1 cellular context compared by ENCODE assay signal in genomic region chr14:35355981-35356839, GRCh38.
A peak's percentile ranks its signal among the peaks of the same experiment; 100 is the strongest.
TF ChIP-seq lines count a peak whose summit lies in the region.

No MANE protein-coding gene starts in this region.

TF ChIP-seq in HepG2, 621 proteins besides CTCF, POLR2A, EP300 and RAD21 (continued from another document and continues in another):
- TF ChIP-seq NAIF1 (CRISPR knock-in tag; IDR thresholded peaks at IDR 0.05; ENCODE audit: borderline replicate concordance) (no peak), ZNF879 (CRISPR knock-in tag; IDR thresholded peaks at IDR 0.05) (no peak), ZSCAN20 (CRISPR knock-in tag; IDR thresholded peaks at IDR 0.05; ENCODE audit: borderline replicate concordance) (no peak), MAFG (CRISPR knock-in tag; IDR thresholded peaks at IDR 0.05) (no peak), NFYC (CRISPR knock-in tag; IDR thresholded peaks at IDR 0.05) (peak; percentile 16; the same call in 1 of the 2 replicates), ZNF724P (CRISPR knock-in tag; IDR thresholded peaks at IDR 0.05; ENCODE audit: borderline replicate concordance) (no peak), ZNF589 (CRISPR knock-in tag; conservative IDR thresholded peaks at IDR 0.05) (no peak), HCFC1 (IDR thresholded peaks at IDR 0.05; ENCODE audit: low read depth, low read length) (no peak), PBX3 (CRISPR knock-in tag; IDR thresholded peaks at IDR 0.05; ENCODE audit: borderline replicate concordance) (no peak), CCAR2 (optimal IDR thresholded peaks at IDR 0.05; ENCODE audit: low read depth, low read length) (no peak), ATRX (CRISPR knock-in tag; IDR thresholded peaks at IDR 0.05; ENCODE audit: borderline replicate concordance) (no peak), SKI (IDR thresholded peaks at IDR 0.05; ENCODE audit: partially characterized antibody) (peak; percentile 91), SRSF9 (IDR thresholded peaks at IDR 0.05; ENCODE audit: borderline replicate concordance, insufficient read depth, low read depth, low read length, poor library complexity, severe bottlenecking) (no peak), PHF8 (CRISPR knock-in tag; IDR thresholded peaks at IDR 0.05) (no peak), FOXA1 (IDR thresholded peaks at IDR 0.05) (no peak), FOXA1 (CRISPR knock-in tag; IDR thresholded peaks at IDR 0.05) (peak; percentile 51), PRPF4 (IDR thresholded peaks at IDR 0.05; ENCODE audit: low read depth, low read length, poor library complexity, severe bottlenecking) (no peak), ZBTB14 (CRISPR knock-in tag; IDR thresholded peaks at IDR 0.05) (no peak), TCF7L2 (IDR thresholded peaks at IDR 0.05; ENCODE audit: low read depth, low read length) (no peak), ZNF784 (CRISPR knock-in tag; IDR thresholded peaks at IDR 0.05; ENCODE audit: borderline replicate concordance) (peak; percentile 85), NFIB (CRISPR knock-in tag; IDR thresholded peaks at IDR 0.05; ENCODE audit: borderline replicate concordance) (no peak), UBTF (CRISPR knock-in tag; IDR thresholded peaks at IDR 0.05) (no peak), DNMT1 (CRISPR knock-in tag; IDR thresholded peaks at IDR 0.05) (no peak), RAD51 (IDR thresholded peaks at IDR 0.05; ENCODE audit: borderline replicate concordance) (no peak), ARID4A (CRISPR knock-in tag; IDR thresholded peaks at IDR 0.05; ENCODE audit: borderline replicate concordance) (no peak; the same call in 1 of the 2 replicates), ZNF678 (CRISPR knock-in tag; IDR thresholded peaks at IDR 0.05) (peak; percentile 22; the same call in 1 of the 2 replicates), ZNF224 (CRISPR knock-in tag; IDR thresholded peaks at IDR 0.05) (no peak; the same call in 1 of the 2 replicates), AFF4 (CRISPR knock-in tag; IDR thresholded peaks at IDR 0.05) (0 out of 2 replicates have a peak, but pooled peaks have one; percentile 58), ATF7-NPFF (CRISPR knock-in tag; IDR thresholded peaks at IDR 0.05; ENCODE audit: low read depth) (no peak), SNRNP70 (IDR thresholded peaks at IDR 0.05; ENCODE audit: low read depth, low read length) (no peak), CENPX (CRISPR knock-in tag; IDR thresholded peaks at IDR 0.05) (no peak), U2AF2 (IDR thresholded peaks at IDR 0.05; ENCODE audit: low read depth, low read length) (no peak), ELF1 (CRISPR knock-in tag; IDR thresholded peaks at IDR 0.05) (peak; percentile 63), NR1H2 (CRISPR knock-in tag; IDR thresholded peaks at IDR 0.05; ENCODE audit: borderline replicate concordance, low read depth) (no peak), ZNF20 (CRISPR knock-in tag; IDR thresholded peaks at IDR 0.05) (no peak; the same call in 1 of the 2 replicates), SOX13 (IDR thresholded peaks at IDR 0.05) (peak; percentile 70), SOX13 (CRISPR knock-in tag; conservative IDR thresholded peaks at IDR 0.05 in 1 of 2, IDR thresholded peaks at IDR 0.05 in 1 of 2) (peak in 1 of 2 experiments; percentile 90; a peak in 2 of 4 replicates), MTF1 (CRISPR knock-in tag; IDR thresholded peaks at IDR 0.05) (no peak), POLR2AphosphoS2 (IDR thresholded peaks at IDR 0.05; ENCODE audit: low read depth, low read length) (no peak), ZNF619 (CRISPR knock-in tag; IDR thresholded peaks at IDR 0.05) (no peak), CREM (IDR thresholded peaks at IDR 0.05) (peak; percentile 76), CREM (CRISPR knock-in tag; IDR thresholded peaks at IDR 0.05) (no peak), PCBP2 (optimal IDR thresholded peaks at IDR 0.05; ENCODE audit: low read depth, low read length, poor library complexity, severe bottlenecking) (no peak), ZNF570 (CRISPR knock-in tag; IDR thresholded peaks at IDR 0.05; ENCODE audit: borderline replicate concordance) (no peak)
- TF ChIP-seq, protein P1, sequence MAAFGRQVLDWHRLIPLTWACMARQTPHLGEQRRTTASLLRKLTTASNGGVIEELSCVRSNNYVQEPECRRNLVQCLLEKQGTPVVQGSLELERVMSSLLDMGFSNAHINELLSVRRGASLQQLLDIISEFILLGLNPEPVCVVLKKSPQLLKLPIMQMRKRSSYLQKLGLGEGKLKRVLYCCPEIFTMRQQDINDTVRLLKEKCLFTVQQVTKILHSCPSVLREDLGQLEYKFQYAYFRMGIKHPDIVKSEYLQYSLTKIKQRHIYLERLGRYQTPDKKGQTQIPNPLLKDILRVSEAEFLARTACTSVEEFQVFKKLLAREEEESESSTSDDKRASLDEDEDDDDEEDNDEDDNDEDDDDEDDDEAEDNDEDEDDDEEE (CRISPR knock-in tag; IDR thresholded peaks at IDR 0.05) = peak; percentile 81
- TF ChIP-seq, protein P2, sequence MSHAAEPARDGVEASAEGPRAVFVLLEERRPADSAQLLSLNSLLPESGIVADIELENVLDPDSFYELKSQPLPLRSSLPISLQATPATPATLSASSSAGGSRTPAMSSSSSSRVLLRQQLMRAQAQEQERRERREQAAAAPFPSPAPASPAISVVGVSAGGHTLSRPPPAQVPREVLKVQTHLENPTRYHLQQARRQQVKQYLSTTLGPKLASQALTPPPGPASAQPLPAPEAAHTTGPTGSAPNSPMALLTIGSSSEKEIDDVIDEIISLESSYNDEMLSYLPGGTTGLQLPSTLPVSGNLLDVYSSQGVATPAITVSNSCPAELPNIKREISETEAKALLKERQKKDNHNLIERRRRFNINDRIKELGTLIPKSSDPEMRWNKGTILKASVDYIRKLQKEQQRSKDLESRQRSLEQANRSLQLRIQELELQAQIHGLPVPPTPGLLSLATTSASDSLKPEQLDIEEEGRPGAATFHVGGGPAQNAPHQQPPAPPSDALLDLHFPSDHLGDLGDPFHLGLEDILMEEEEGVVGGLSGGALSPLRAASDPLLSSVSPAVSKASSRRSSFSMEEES (CRISPR knock-in tag; IDR thresholded peaks at IDR 0.05) = peak; percentile 61; the same call in 1 of the 2 replicates
- TF ChIP-seq, protein P3, sequence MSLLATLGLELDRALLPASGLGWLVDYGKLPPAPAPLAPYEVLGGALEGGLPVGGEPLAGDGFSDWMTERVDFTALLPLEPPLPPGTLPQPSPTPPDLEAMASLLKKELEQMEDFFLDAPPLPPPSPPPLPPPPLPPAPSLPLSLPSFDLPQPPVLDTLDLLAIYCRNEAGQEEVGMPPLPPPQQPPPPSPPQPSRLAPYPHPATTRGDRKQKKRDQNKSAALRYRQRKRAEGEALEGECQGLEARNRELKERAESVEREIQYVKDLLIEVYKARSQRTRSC (CRISPR knock-in tag; IDR thresholded peaks at IDR 0.05; ENCODE audit: low read depth) = no peak
- TF ChIP-seq, protein P4, sequence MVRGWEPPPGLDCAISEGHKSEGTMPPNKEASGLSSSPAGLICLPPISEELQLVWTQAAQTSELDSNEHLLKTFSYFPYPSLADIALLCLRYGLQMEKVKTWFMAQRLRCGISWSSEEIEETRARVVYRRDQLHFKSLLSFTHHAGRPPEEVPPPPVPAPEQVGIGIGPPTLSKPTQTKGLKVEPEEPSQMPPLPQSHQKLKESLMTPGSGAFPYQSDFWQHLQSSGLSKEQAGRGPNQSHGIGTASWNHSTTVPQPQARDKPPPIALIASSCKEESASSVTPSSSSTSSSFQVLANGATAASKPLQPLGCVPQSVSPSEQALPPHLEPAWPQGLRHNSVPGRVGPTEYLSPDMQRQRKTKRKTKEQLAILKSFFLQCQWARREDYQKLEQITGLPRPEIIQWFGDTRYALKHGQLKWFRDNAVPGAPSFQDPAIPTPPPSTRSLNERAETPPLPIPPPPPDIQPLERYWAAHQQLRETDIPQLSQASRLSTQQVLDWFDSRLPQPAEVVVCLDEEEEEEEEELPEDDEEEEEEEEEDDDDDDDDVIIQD (CRISPR knock-in tag; IDR thresholded peaks at IDR 0.05; ENCODE audit: low read depth) = peak; percentile 70
